ENCODE assay signal across 32 cellular contexts in the genomic region with DNA sequence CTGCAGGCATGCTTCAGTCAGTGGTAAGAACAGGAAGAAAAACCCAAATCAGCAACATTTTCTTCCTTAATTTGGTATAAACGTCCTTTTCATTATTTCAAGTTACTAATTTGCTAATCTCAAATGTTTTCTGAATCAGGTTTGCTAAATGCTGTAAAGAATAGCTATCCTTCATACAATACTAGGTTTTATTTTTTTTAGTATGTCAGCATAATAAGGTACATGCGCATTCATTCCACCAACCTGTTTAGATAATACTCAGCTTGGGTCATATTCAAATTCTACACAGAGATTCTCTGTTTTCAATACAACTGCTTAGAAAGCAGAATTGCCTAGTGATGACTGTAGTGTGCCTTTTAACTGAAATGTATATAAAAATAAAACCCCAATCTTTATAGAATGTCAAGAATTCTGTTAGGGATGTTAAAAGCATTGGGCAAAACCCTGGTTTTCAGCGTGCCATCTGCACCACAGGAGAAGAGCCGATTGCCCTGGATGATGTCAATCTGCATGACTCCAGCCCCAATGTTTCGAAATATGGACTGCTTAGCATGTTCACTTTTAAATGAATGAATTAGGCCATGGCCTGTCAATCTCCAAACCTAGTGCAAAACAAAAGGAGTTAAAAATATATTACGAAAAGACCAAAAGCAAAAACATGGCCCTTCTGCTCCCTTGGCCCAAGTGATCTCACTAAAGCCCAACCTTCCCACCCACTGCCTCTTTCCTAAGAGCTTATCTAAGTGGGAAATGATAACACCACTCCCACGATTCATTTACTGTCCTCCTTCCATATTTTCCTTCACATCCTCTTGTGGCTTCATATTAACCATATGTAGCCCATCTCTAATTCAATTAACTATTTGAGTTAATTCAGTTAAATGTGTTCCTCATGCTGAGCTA.
DNase-seq lines count a peak whose midpoint lies in the region; ATAC-seq and TF ChIP-seq lines count a peak whose summit lies in the region.
"Had no signal": no experiment of that assay in that cellular context is flagged by ENCODE, and none has a peak within 500 bp of the region (broad histone marks: within the 10 kb centered on the region; RNA-seq: fewer than 3 reads in every experiment).

No MANE protein-coding gene starts in this region.

- in situ Hi-C loops in GM23248 (cut with MboI) (no loop called here), mammary epithelial cell (cut with MboI; ENCODE audit: low sequenced_read_pairs in 2 of 2) (no loop called here)

- peaks cover 6% of the 10 kb centered on the region; the same call in 1 of the 2 replicates for H3K9me2 ChIP-seq in GM23248 (ENCODE audit: insufficient read depth)

- no peaks in the 10 kb centered on the region for H3K27me3 Mint-ChIP-seq in type B pancreatic cell
- H3K27me3 Mint-ChIP-seq: activated CD4-positive, alpha-beta memory T cell treated with anti-CD3 and anti-CD28 coated beads, Interleukin-2, amount 10 ng/mL, durations not matched to agents 7 days and 5 days; activated naive CD4-positive, alpha-beta T cell treated with anti-CD3 and anti-CD28 coated beads, Interleukin-2, amount 10 ng/mL, durations not matched to agents 7 days and 5 days; progenitor cell of endocrine pancreas; T-helper 17 cell had no signal

- H3K9me3 ChIP-seq in GM23248 (ENCODE audit: low read depth): no peaks in the 10 kb centered on the region
- no peaks in the 10 kb centered on the region for H3K9me3 ChIP-seq in mammary epithelial cell (replicated peaks; ENCODE audit: insufficient read depth, low read length)
- no peaks in the 10 kb centered on the region for H3K9me3 ChIP-seq in suprapubic skin
- H3K9me3 ChIP-seq: BLaER1, HAP-1, left ventricle myocardium inferior had no signal

- H3K9me3 Mint-ChIP-seq in stimulated activated effector memory CD8-positive, alpha-beta T cell treated with anti-CD3 and anti-CD28 coated beads, Interleukin-12 subunit alpha, Interleukin-12 subunit beta, amount 100 ng/mL, for 72 hours: no peaks in the 10 kb centered on the region
- H3K9me3 Mint-ChIP-seq in type B pancreatic cell: no peaks in the 10 kb centered on the region
- H3K9me3 Mint-ChIP-seq: activated CD4-positive, alpha-beta memory T cell treated with anti-CD3 and anti-CD28 coated beads, Interleukin-2, amount 10 ng/mL, durations not matched to agents 7 days and 5 days; activated naive CD4-positive, alpha-beta T cell treated with anti-CD3 and anti-CD28 coated beads, Interleukin-2, amount 10 ng/mL, durations not matched to agents 7 days and 5 days had no signal

- H3K9ac ChIP-seq in GM23248 (no peak overlapping the region), mammary epithelial cell (ENCODE audit: insufficient read depth, low read length) (no peak overlapping the region)
- H3K9ac ChIP-seq: BLaER1 had no signal

- no peak overlapping the region for H3K4me3 Mint-ChIP-seq in stimulated activated effector memory CD8-positive, alpha-beta T cell treated with anti-CD3 and anti-CD28 coated beads, Interleukin-12 subunit alpha, Interleukin-12 subunit beta, amount 100 ng/mL, for 72 hours
- no peak overlapping the region for H3K4me3 Mint-ChIP-seq in type B pancreatic cell
- H3K4me3 Mint-ChIP-seq: activated CD4-positive, alpha-beta memory T cell treated with anti-CD3 and anti-CD28 coated beads, Interleukin-2, amount 10 ng/mL, durations not matched to agents 7 days and 5 days; activated naive CD4-positive, alpha-beta T cell treated with anti-CD3 and anti-CD28 coated beads, Interleukin-2, amount 10 ng/mL, durations not matched to agents 7 days and 5 days; T-helper 17 cell had no signal

- dilution Hi-C loops in mammary epithelial cell (cut with HindIII; ENCODE audit: low sequenced_read_pairs): no loop called here

- intact Hi-C loops in mammary epithelial cell (cut with micrococcal nuclease): no loop called here
- intact Hi-C loops in posterior cingulate gyrus (cut with DNase I): no loop called here

- H3K36me3 Mint-ChIP-seq in stimulated activated effector memory CD8-positive, alpha-beta T cell treated with anti-CD3 and anti-CD28 coated beads, Interleukin-12 subunit alpha, Interleukin-12 subunit beta, amount 100 ng/mL, for 72 hours: no peaks in the 10 kb centered on the region
- peaks cover 46% of the 10 kb centered on the region for H3K36me3 Mint-ChIP-seq in type B pancreatic cell

- H2AFZ ChIP-seq in GM23248 (no peak overlapping the region), mammary epithelial cell (ENCODE audit: low read depth, low read length) (no peak overlapping the region)

- TF ChIP-seq POLR2A in suprapubic skin (IDR thresholded peaks at IDR 0.05): no peak

- H3K4me3 ChIP-seq in GM23248 (no peak overlapping the region), mammary epithelial cell (replicated peaks in 1 of 3; ENCODE audit: insufficient read depth in 1 of 3, low read depth in 2 of 3, low read length in 3 of 3) (no peak overlapping the region), suprapubic skin (no peak overlapping the region)
- H3K4me3 ChIP-seq: BLaER1, cardiac muscle cell, coronary artery, HAP-1, left ventricle myocardium inferior, tibial nerve had no signal

- H3K4me2 ChIP-seq in GM23248 (ENCODE audit: unreplicated experiment) (no peak overlapping the region), mammary epithelial cell (ENCODE audit: insufficient read depth, low read depth, low read length) (no peak overlapping the region)
- H3K4me2 ChIP-seq: BLaER1 had no signal

- TF ChIP-seq CTCF in mammary epithelial cell (conservative IDR thresholded peaks at IDR 0.05 in 1 of 2, IDR thresholded peaks at IDR 0.05 in 1 of 2; ENCODE audit: extremely low read depth in 1 of 2, insufficient read depth in 1 of 2, low read depth in 1 of 2, low read length in 2 of 2) (no peak), type B pancreatic cell (conservative IDR thresholded peaks at IDR 0.05) (no peak), suprapubic skin (IDR thresholded peaks at IDR 0.05) (no peak)

- no TSS peak for BruUV-seq in mammary epithelial cell (replicated peaks; lab: Mats Ljungman, UMichigan)

- H3K27me3 ChIP-seq in GM23248 (replicated peaks; ENCODE audit: insufficient read depth) (no peaks in the 10 kb centered on the region), mammary epithelial cell (ENCODE audit: insufficient read depth, low read length) (no peaks in the 10 kb centered on the region), suprapubic skin (no peaks in the 10 kb centered on the region)
- H3K27me3 ChIP-seq: BLaER1, cardiac muscle cell, foreskin keratinocyte, tibial nerve had no signal

- H3K36me3 ChIP-seq in GM23248 (ENCODE audit: low read depth) (0 out of 2 replicates have a peak, but pooled peaks cover 4% of the 10 kb centered on the region), mammary epithelial cell (ENCODE audit: insufficient read depth, low read length) (no peaks in the 10 kb centered on the region), suprapubic skin (peaks cover 45% of the 10 kb centered on the region)

- DNase-seq in GM23248 (peak; percentile 12), MV-4-11 (lab: John Stamatoyannopoulos, UW) (peak; percentile 58), mammary epithelial cell (peak; percentile 14), iris pigment epithelial cell (ENCODE audit: low read depth) (peak; percentile 69), type B pancreatic cell (ENCODE audit: extremely low spot score, unreplicated experiment) (no peak), posterior cingulate gyrus (no peak), suprapubic skin (ENCODE audit: low spot score in 2 of 2) (no peak)
- no peak for DNase-seq in stimulated activated effector memory CD8-positive, alpha-beta T cell treated with anti-CD3 and anti-CD28 coated beads, Interleukin-12 subunit alpha, Interleukin-12 subunit beta, amount 100 ng/mL, for 72 hours (ENCODE audit: low spot score in 2 of 2)
- DNase-seq: activated CD4-positive, alpha-beta memory T cell treated with anti-CD3 and anti-CD28 coated beads, Interleukin-2, amount 10 ng/mL, durations not matched to agents 7 days and 5 days; activated CD8-positive, alpha-beta memory T cell treated with anti-CD3 and anti-CD28 coated beads, Interleukin-2, amount 50 U/mL, for 4 hours; activated naive CD4-positive, alpha-beta T cell treated with anti-CD3 and anti-CD28 coated beads, Interleukin-2, amount 10 ng/mL, durations not matched to agents 7 days and 5 days; DMS 273 treated with DMSO at 0.1 percent for 48 hours; effector CD8-positive, alpha-beta T cell; EL; head of caudate nucleus; Kasumi-1; left ventricle myocardium inferior; NCI-H1092 treated with DMSO at 0.1 percent for 48 hours; NCI-H1930; NCI-H526; NK-92 treated with Interleukin-12 subunit alpha and Interleukin-12 subunit beta, amount 100 ng/mL, for 24 hours; Right ventricle myocardium superior; stimulated activated CD4-positive, alpha-beta T cell treated with anti-CD3 and anti-CD28 coated beads, Interleukin-4, amount 100 ng/mL, for 1 hour; T-helper 17 cell had no signal

- H3K4me1 Mint-ChIP-seq in stimulated activated effector memory CD8-positive, alpha-beta T cell treated with anti-CD3 and anti-CD28 coated beads, Interleukin-12 subunit alpha, Interleukin-12 subunit beta, amount 100 ng/mL, for 72 hours: no peaks in the 10 kb centered on the region
- H3K4me1 Mint-ChIP-seq in type B pancreatic cell (ENCODE audit: unreplicated experiment): peaks cover 8% of the 10 kb centered on the region
- H3K4me1 Mint-ChIP-seq: activated naive CD4-positive, alpha-beta T cell treated with anti-CD3 and anti-CD28 coated beads, Interleukin-2, amount 10 ng/mL, durations not matched to agents 7 days and 5 days; T-helper 17 cell had no signal

- H3K27ac ChIP-seq in GM23248: no peak overlapping the region
- H3K27ac ChIP-seq in mammary epithelial cell (ENCODE audit: insufficient read depth, low read depth, low read length): no peak overlapping the region
- no peak overlapping the region for H3K27ac ChIP-seq in suprapubic skin
- H3K27ac ChIP-seq: BLaER1, cardiac muscle cell, coronary artery, foreskin keratinocyte, left ventricle myocardium inferior, tibial nerve had no signal

- CTCF ChIA-PET in mammary epithelial cell (lab: Charles Lee; ENCODE audit: low non-redundant PET): no interaction called here

- WGBS in GM23248 (ENCODE audit: low coverage in 1 of 2, low lambda C conversion rate in 2 of 2, missing lambda C conversion rate in 2 of 2), 2 experiments: 84 to 87% methylated on average over 7 of the region's 7 CpGs
- whole genome bisulfite sequencing in mammary epithelial cell (ENCODE audit: low coverage, missing lambda C conversion rate): 90% methylated on average over 7 of the region's 7 CpGs
- WGBS in suprapubic skin: 81% methylated on average over 7 of the region's 7 CpGs

- H4K20me1 ChIP-seq in GM23248 (ENCODE audit: insufficient read depth): no peaks in the 10 kb centered on the region
- H4K20me1 ChIP-seq in mammary epithelial cell (ENCODE audit: insufficient read depth, low read length): no peaks in the 10 kb centered on the region
- H4K20me1 ChIP-seq: BLaER1 had no signal

- no peak for ATAC-seq in stimulated activated effector memory CD8-positive, alpha-beta T cell treated with anti-CD3 and anti-CD28 coated beads, Interleukin-12 subunit alpha, Interleukin-12 subunit beta, amount 100 ng/mL, for 72 hours
- ATAC-seq: sciatic nerve, T-helper 17 cell had no signal

- H3K27ac Mint-ChIP-seq in stimulated activated effector memory CD8-positive, alpha-beta T cell treated with anti-CD3 and anti-CD28 coated beads, Interleukin-12 subunit alpha, Interleukin-12 subunit beta, amount 100 ng/mL, for 72 hours: no peak overlapping the region
- no peak overlapping the region for H3K27ac Mint-ChIP-seq in type B pancreatic cell
- H3K27ac Mint-ChIP-seq: activated CD4-positive, alpha-beta memory T cell treated with anti-CD3 and anti-CD28 coated beads, Interleukin-2, amount 10 ng/mL, durations not matched to agents 7 days and 5 days; activated naive CD4-positive, alpha-beta T cell treated with anti-CD3 and anti-CD28 coated beads, Interleukin-2, amount 10 ng/mL, durations not matched to agents 7 days and 5 days; progenitor cell of endocrine pancreas; T-helper 17 cell had no signal

- peaks cover 8% of the 10 kb centered on the region; the same call in 1 of the 2 replicates for H3F3A ChIP-seq in GM23248 (ENCODE audit: insufficient read depth)

- H3K4me1 ChIP-seq in GM23248 (ENCODE audit: insufficient read depth): no peaks in the 10 kb centered on the region
- H3K4me1 ChIP-seq in mammary epithelial cell (ENCODE audit: insufficient read depth, low read length): peaks cover 37% of the 10 kb centered on the region
- no peaks in the 10 kb centered on the region for H3K4me1 ChIP-seq in suprapubic skin
- H3K4me1 ChIP-seq: BLaER1, HAP-1, left ventricle myocardium inferior, tibial nerve had no signal

- no peak for TF ChIP-seq EP300 in suprapubic skin (IDR thresholded peaks at IDR 0.05)

- H3K79me2 ChIP-seq in GM23248 (ENCODE audit: insufficient read depth): no peaks in the 10 kb centered on the region
- H3K79me2 ChIP-seq in mammary epithelial cell (ENCODE audit: insufficient read depth, low read length): no peaks in the 10 kb centered on the region

Comparison
In these comparisons a context has a peak if more than half of its experiments do, and no peak if none do; other contexts are left out.
1. DNase-seq: peak in GM23248 (single experiment), MV-4-11 (single experiment), mammary epithelial cell (single experiment) and iris pigment epithelial cell (single experiment); none in stimulated activated effector memory CD8-positive, alpha-beta T cell treated with anti-CD3 and anti-CD28 coated beads, Interleukin-12 subunit alpha, Interleukin-12 subunit beta, amount 100 ng/mL, for 72 hours (0 of 2), type B pancreatic cell (single experiment), posterior cingulate gyrus (0 of 10) and suprapubic skin (0 of 2).